ENCODE assay signal across 10 cellular contexts in genomic region chr1:153776971-153777370, GRCh38. TPM values are rescaled to one million over a fixed set of nuclear protein-coding genes. Genes with fewer than 3 reads are reported as not detected.
DNase-seq lines count a peak whose midpoint lies in the region; ATAC-seq, FAIRE-seq and TF ChIP-seq lines count a peak whose summit lies in the region.
"Had no signal": no experiment of that assay in that cellular context is flagged by ENCODE, and none has a peak within 500 bp of the region (broad histone marks: within the 10 kb centered on the region; RNA-seq: fewer than 3 reads in every experiment).

No MANE protein-coding gene starts in this region.

- H3K4me1 ChIP-seq in kidney (ENCODE audit: control insufficient read depth in 1 of 2, insufficient read depth in 1 of 2, low read depth in 1 of 2, low read length in 2 of 2): peaks cover 17 to 48% of the 10 kb centered on the region in 2 donors

- peaks cover 27% of the 10 kb centered on the region for H3K36me3 Mint-ChIP-seq in activated T-cell treated with anti-CD3 and anti-CD28 coated beads, Interleukin-2, amount 50 U/mL, for 24 hours (ENCODE audit: low read depth)
- H3K36me3 Mint-ChIP-seq in activated T-helper 1 cell treated with anti-CD3 and anti-CD28 coated beads, Interleukin-12 subunit alpha, Interleukin-12 subunit beta, Interleukin-2, Interleukin-4 antibody, amounts not matched to agents 30 ng/mL and 10 ng/mL and 1 ng/mL, durations not matched to agents 14 hours and 24 hours and 36 hours (ENCODE audit: low read depth): peaks cover 16% of the 10 kb centered on the region
- H3K36me3 Mint-ChIP-seq in stimulated activated naive B cell treated with anti-CD40 and anti-IgM and Interleukin-4, amounts not matched to agents 10 μg/mL and 1 μg/mL and 100 μg/mL, for 72 hours: peaks cover 36 to 50% of the 10 kb centered on the region in 2 donors

- H3K4me3 ChIP-seq in kidney (ENCODE audit: low read length in 2 of 2): peak overlapping the region in 1 of 2 donors; percentile 33

- H3K27ac Mint-ChIP-seq in activated T-cell treated with anti-CD3 and anti-CD28 coated beads, Interleukin-2, amount 50 U/mL, for 24 hours: no peak overlapping the region
- H3K27ac Mint-ChIP-seq in activated T-helper 1 cell treated with anti-CD3 and anti-CD28 coated beads, Interleukin-12 subunit alpha, Interleukin-12 subunit beta, Interleukin-2, Interleukin-4 antibody, amounts not matched to agents 30 ng/mL and 10 ng/mL and 1 ng/mL, durations not matched to agents 14 hours and 24 hours and 36 hours: peak overlapping the region; percentile 40
- H3K27ac Mint-ChIP-seq in stimulated activated naive B cell treated with anti-CD40 and anti-IgM and Interleukin-4, amounts not matched to agents 10 μg/mL and 1 μg/mL and 100 μg/mL, for 72 hours: peak overlapping the region; percentile 79

- no peak for FAIRE-seq in kidney (lab: Jason Lieb, UNC)

- H3K4me1 Mint-ChIP-seq in activated T-cell treated with anti-CD3 and anti-CD28 coated beads, Interleukin-2, amount 50 U/mL, for 24 hours (ENCODE audit: low read depth): peaks cover 28% of the 10 kb centered on the region
- peaks cover 25% of the 10 kb centered on the region for H3K4me1 Mint-ChIP-seq in activated T-helper 1 cell treated with anti-CD3 and anti-CD28 coated beads, Interleukin-12 subunit alpha, Interleukin-12 subunit beta, Interleukin-2, Interleukin-4 antibody, amounts not matched to agents 30 ng/mL and 10 ng/mL and 1 ng/mL, durations not matched to agents 14 hours and 24 hours and 36 hours (ENCODE audit: low read depth)
- peaks cover 31 to 55% of the 10 kb centered on the region in 2 donors for H3K4me1 Mint-ChIP-seq in stimulated activated naive B cell treated with anti-CD40 and anti-IgM and Interleukin-4, amounts not matched to agents 10 μg/mL and 1 μg/mL and 100 μg/mL, for 72 hours

- H3K9ac ChIP-seq in kidney (ENCODE audit: low read length in 2 of 2): no peak overlapping the region

- H3K36me3 ChIP-seq in kidney (ENCODE audit: control insufficient read depth in 1 of 2, insufficient read depth in 2 of 2, low read length in 2 of 2): peaks cover 8 to 9% of the 10 kb centered on the region in 2 donors

- peak overlapping the region; percentile 38 for H3K4me3 Mint-ChIP-seq in activated T-cell treated with anti-CD3 and anti-CD28 coated beads, Interleukin-2, amount 50 U/mL, for 24 hours
- H3K4me3 Mint-ChIP-seq in activated T-helper 1 cell treated with anti-CD3 and anti-CD28 coated beads, Interleukin-12 subunit alpha, Interleukin-12 subunit beta, Interleukin-2, Interleukin-4 antibody, amounts not matched to agents 30 ng/mL and 10 ng/mL and 1 ng/mL, durations not matched to agents 14 hours and 24 hours and 36 hours: peak overlapping the region; percentile 63
- H3K4me3 Mint-ChIP-seq in stimulated activated naive B cell treated with anti-CD40 and anti-IgM and Interleukin-4, amounts not matched to agents 10 μg/mL and 1 μg/mL and 100 μg/mL, for 72 hours: peak overlapping the region; percentile 58 to 86

- H3K27ac ChIP-seq in kidney (ENCODE audit: low read depth in 2 of 2, low read length in 2 of 2): no peak overlapping the region

- no peak for TF ChIP-seq CTCF in kidney (IDR thresholded peaks at IDR 0.05; ENCODE audit: borderline replicate concordance, extremely low read depth, insufficient read depth)
- no peak for TF ChIP-seq CTCF in omental fat pad (IDR thresholded peaks at IDR 0.05)

- no peak for ATAC-seq in stimulated activated naive B cell treated with anti-CD40 and anti-IgM and Interleukin-4, amounts not matched to agents 10 μg/mL and 1 μg/mL and 100 μg/mL, for 72 hours (replicated peaks)
- ATAC-seq in omental fat pad (ENCODE audit: low FRiP score) (no peak), HG03039 (IDR thresholded peaks at IDR 0.05; ENCODE audit: unreplicated experiment) (no peak)

- H3K9me3 Mint-ChIP-seq in activated T-cell treated with anti-CD3 and anti-CD28 coated beads, Interleukin-2, amount 50 U/mL, for 24 hours: no peaks in the 10 kb centered on the region
- no peaks in the 10 kb centered on the region for H3K9me3 Mint-ChIP-seq in activated T-helper 1 cell treated with anti-CD3 and anti-CD28 coated beads, Interleukin-12 subunit alpha, Interleukin-12 subunit beta, Interleukin-2, Interleukin-4 antibody, amounts not matched to agents 30 ng/mL and 10 ng/mL and 1 ng/mL, durations not matched to agents 14 hours and 24 hours and 36 hours
- no peaks in the 10 kb centered on the region for H3K9me3 Mint-ChIP-seq in stimulated activated naive B cell treated with anti-CD40 and anti-IgM and Interleukin-4, amounts not matched to agents 10 μg/mL and 1 μg/mL and 100 μg/mL, for 72 hours

- intact Hi-C loops in activated T-helper 1 cell treated with anti-CD3 and anti-CD28 coated beads, Interleukin-12 subunit alpha, Interleukin-12 subunit beta, Interleukin-2, Interleukin-4 antibody, amounts not matched to agents 30 ng/mL and 10 ng/mL and 1 ng/mL, durations not matched to agents 14 hours and 24 hours and 36 hours (cut with micrococcal nuclease): loop anchor here (2.0 kb wide), 1 partner anchor 14 kb away; no protein-coding TSS in a partner anchor
- intact Hi-C loops in kidney (cut with DNase I): no loop called here

- no peaks in the 10 kb centered on the region for H3K27me3 Mint-ChIP-seq in activated T-cell treated with anti-CD3 and anti-CD28 coated beads, Interleukin-2, amount 50 U/mL, for 24 hours
- no peaks in the 10 kb centered on the region for H3K27me3 Mint-ChIP-seq in activated T-helper 1 cell treated with anti-CD3 and anti-CD28 coated beads, Interleukin-12 subunit alpha, Interleukin-12 subunit beta, Interleukin-2, Interleukin-4 antibody, amounts not matched to agents 30 ng/mL and 10 ng/mL and 1 ng/mL, durations not matched to agents 14 hours and 24 hours and 36 hours (ENCODE audit: insufficient read depth)
- no peaks in the 10 kb centered on the region for H3K27me3 Mint-ChIP-seq in stimulated activated naive B cell treated with anti-CD40 and anti-IgM and Interleukin-4, amounts not matched to agents 10 μg/mL and 1 μg/mL and 100 μg/mL, for 72 hours

- H3K9me3 ChIP-seq in kidney (ENCODE audit: control insufficient read depth in 1 of 2, low read length in 2 of 2): no peaks in the 10 kb centered on the region

- DNase-seq in activated T-cell treated with anti-CD3 and anti-CD28 coated beads, Interleukin-2, amount 50 U/mL, for 24 hours: no peak
- DNase-seq in activated T-cell treated with anti-CD3 and anti-CD28 coated beads, Interleukin-2, amount 50 U/mL, for 1 hour: no peak
- no peak for DNase-seq in activated T-helper 1 cell treated with anti-CD3 and anti-CD28 coated beads, Interleukin-12 subunit alpha, Interleukin-12 subunit beta, Interleukin-2, Interleukin-4 antibody, amounts not matched to agents 30 ng/mL and 10 ng/mL and 1 ng/mL, durations not matched to agents 14 hours and 24 hours and 36 hours (ENCODE audit: low spot score)
- DNase-seq in kidney: peak; percentile 39
- no peak for DNase-seq in stimulated activated naive B cell treated with anti-CD40 and anti-IgM and Interleukin-4, amounts not matched to agents 10 μg/mL and 1 μg/mL and 100 μg/mL, for 72 hours
- no peak for DNase-seq in omental fat pad (ENCODE audit: low spot score)
- no peak for DNase-seq in NCI-H510A treated with DMSO at 0.1 percent for 48 hours (lab: John Stamatoyannopoulos, UW)
- DNase-seq: NCI-H1694, T-helper 9 cell had no signal

RNA-seq across cellular contexts. Expression of gene SLC27A3, which starts 1.8 kb away (rescaled TPM):
- total RNA-seq in activated T-helper 1 cell treated with anti-CD3 and anti-CD28 coated beads, Interleukin-12 subunit alpha, Interleukin-12 subunit beta, Interleukin-2, Interleukin-4 antibody, amounts not matched to agents 30 ng/mL and 10 ng/mL and 1 ng/mL, durations not matched to agents 14 hours and 24 hours and 36 hours: 10.8 and 11.1 TPM in 2 replicates
- total RNA-seq in kidney: 54.0 TPM
- 36.9 TPM for polyA plus RNA-seq in kidney (ENCODE audit: insufficient read depth, low read depth, low replicate concordance)
- 10 to 100 TPM; 29.4 to 65.4 (median 40.5) TPM for total RNA-seq in omental fat pad

RNA-seq across cellular contexts. Expression of gene INTS3, which starts 49.1 kb away (rescaled TPM):
- total RNA-seq in activated T-helper 1 cell treated with anti-CD3 and anti-CD28 coated beads, Interleukin-12 subunit alpha, Interleukin-12 subunit beta, Interleukin-2, Interleukin-4 antibody, amounts not matched to agents 30 ng/mL and 10 ng/mL and 1 ng/mL, durations not matched to agents 14 hours and 24 hours and 36 hours: 57.0 and 57.3 TPM in 2 replicates
- total RNA-seq in kidney (74.8 TPM), omental fat pad (10 to 100 TPM; 28.6 to 65.3 (median 34.8) TPM)
- 42.7 TPM for polyA plus RNA-seq in kidney (ENCODE audit: insufficient read depth, low read depth, low replicate concordance)
